Comparison of ENCODE assay signal across 16 cellular contexts in the genomic region with DNA sequence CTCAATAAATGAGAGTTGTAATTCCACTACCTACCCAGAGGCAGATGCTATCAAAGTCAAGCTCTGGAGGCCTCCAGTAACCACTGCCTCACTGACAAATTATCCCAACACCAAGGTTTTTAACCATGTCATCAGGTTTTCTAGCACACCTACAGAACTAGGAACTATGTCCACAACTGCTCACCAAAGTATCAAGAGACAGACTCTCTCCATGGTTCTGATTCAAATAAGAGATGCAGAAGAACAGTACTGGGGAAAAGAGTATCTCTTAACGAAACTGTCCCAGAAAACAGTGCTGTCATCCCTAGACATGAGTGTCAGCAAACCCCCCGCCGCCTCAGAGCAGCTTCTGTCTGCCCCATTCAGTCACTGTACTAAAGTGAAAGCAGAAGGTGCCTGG.
DNase-seq lines count a peak whose midpoint lies in the region; ATAC-seq, FAIRE-seq and TF ChIP-seq lines count a peak whose summit lies in the region.
"Had no signal": no experiment of that assay in that cellular context is flagged by ENCODE, and none has a peak within 500 bp of the region (broad histone marks: within the 10 kb centered on the region; RNA-seq: fewer than 3 reads in every experiment).

No MANE protein-coding gene starts in this region.

- TF ChIP-seq EP300 in HepG2 (IDR thresholded peaks at IDR 0.05; ENCODE audit: low read depth in 2 of 2, low read length in 2 of 2): no peak
- TF ChIP-seq EP300 in HepG2 (CRISPR knock-in tag; IDR thresholded peaks at IDR 0.05; ENCODE audit: borderline replicate concordance): no peak

- TF ChIP-seq POLR2A in HepG2 (IDR thresholded peaks at IDR 0.05; ENCODE audit: insufficient read depth in 1 of 2, low read depth in 2 of 2, low read length in 2 of 2): no peak

- TF ChIP-seq CTCF in liver (IDR thresholded peaks at IDR 0.05; ENCODE audit: low read depth, low read length, missing input control): no peak
- TF ChIP-seq CTCF in HepG2 (CRISPR knock-in tag; IDR thresholded peaks at IDR 0.05): no peak
- no peak for TF ChIP-seq CTCF in RWPE1 (conservative IDR thresholded peaks at IDR 0.05; ENCODE audit: low read depth)

- no peaks in the 10 kb centered on the region for H3K79me2 ChIP-seq in HepG2 (ENCODE audit: insufficient read depth, low read length)

- intact Hi-C loops in HepG2 (cut with micrococcal nuclease; ENCODE audit: unreplicated experiment): no loop called here

- H3K4me2 ChIP-seq in HepG2 (ENCODE audit: low read depth, low read length): no peak overlapping the region
- H3K4me2 ChIP-seq: BLaER1 had no signal

- CTCF ChIA-PET in HepG2 (lab: Yijun Ruan, JAX; ENCODE audit: low intra/inter-chr PET ratio, low total read pairs): no interaction called here
- CTCF ChIA-PET in RWPE1 (lab: Yijun Ruan, JAX): no interaction called here

- TF ChIP-seq RAD21 in liver (IDR thresholded peaks at IDR 0.05): no peak
- TF ChIP-seq RAD21 in HepG2 (CRISPR knock-in tag; IDR thresholded peaks at IDR 0.05): no peak

- H4K20me1 ChIP-seq in HepG2 (ENCODE audit: insufficient read depth, low read length): no peaks in the 10 kb centered on the region
- H4K20me1 ChIP-seq: BLaER1 had no signal

- no peak for DNase-seq in HepG2 (ENCODE audit: low spot score)
- peak; percentile 4 for DNase-seq in astrocyte of the hippocampus (ENCODE audit: low read depth, low spot score)
- peak; percentile 5 for DNase-seq in renal cortical epithelial cell (ENCODE audit: low read depth)
- DNase-seq in NCI-H2107 treated with DMSO at 0.1 percent for 48 hours (lab: John Stamatoyannopoulos, UW; ENCODE audit: unreplicated experiment): no peak
- no peak for DNase-seq in RWPE1 (ENCODE audit: low spot score)
- DNase-seq: 8988T; CD4-positive, alpha-beta memory T cell; DMS153; DMS79; GDM1; H9 had no signal

- H2AFZ ChIP-seq in HepG2 (ENCODE audit: low read length): no peak overlapping the region

- 76% methylated on average over 3 of the region's 3 CpGs for WGBS in liver
- 4% methylated on average over 3 of the region's 3 CpGs for WGBS in HepG2 (ENCODE audit: low lambda C conversion rate)

- H3K27me3 ChIP-seq in liver (ENCODE audit: control insufficient read depth in 4 of 4, insufficient read depth in 4 of 4, low read length in 3 of 4): peaks cover 0 to 8% (median 6%) of the 10 kb centered on the region in 4 donors
- H3K27me3 ChIP-seq in HepG2 (ENCODE audit: control insufficient read depth in 1 of 2, insufficient read depth in 2 of 2, low read length in 2 of 2): peaks cover 0 to 20% of the 10 kb centered on the region in 2 experiments; a peak in 3 of 5 replicates
- H3K27me3 ChIP-seq: BLaER1 had no signal

- H3K9me3 ChIP-seq in liver (ENCODE audit: control insufficient read depth in 4 of 4, low read length in 3 of 4) (no peaks in the 10 kb centered on the region), HepG2 (ENCODE audit: low read length) (no peaks in the 10 kb centered on the region)

- H3K27ac ChIP-seq in liver (ENCODE audit: low read depth in 1 of 2, low read length in 2 of 2): no peak overlapping the region
- H3K27ac ChIP-seq in HepG2 (ENCODE audit: extremely low read length, insufficient read depth, low read length): no peak overlapping the region
- no peak overlapping the region for H3K27ac ChIP-seq in RWPE1
- H3K27ac ChIP-seq: BLaER1 had no signal

- no peaks in the 10 kb centered on the region for H3K36me3 ChIP-seq in liver (ENCODE audit: control insufficient read depth in 4 of 4, insufficient read depth in 3 of 4, low read depth in 1 of 4, low read length in 3 of 4)
- H3K36me3 ChIP-seq in HepG2 (replicated peaks in 1 of 2; ENCODE audit: control insufficient read depth in 1 of 2, insufficient read depth in 2 of 2, low read length in 2 of 2): no peaks in the 10 kb centered on the region
- H3K36me3 ChIP-seq: BLaER1 had no signal

- in situ Hi-C loops in HepG2 (cut with HindIII; ENCODE audit: extremely low pct_ligation_motif_present, low pct_unique_long_range_greater_than_20kb): no loop called here

- POLR2A ChIA-PET in HepG2 (lab: Yijun Ruan, JAX): no interaction called here
- POLR2A ChIA-PET in RWPE1 (lab: Yijun Ruan, JAX; ENCODE audit: low non-redundant PET): no interaction called here

- no TSS peak for BruUV-seq in HepG2 (replicated peaks; lab: Mats Ljungman, UMichigan)

- ATAC-seq in HepG2 (no peak), HG03097 (IDR thresholded peaks at IDR 0.05; ENCODE audit: low FRiP score, unreplicated experiment) (no peak)

- H3K4me1 ChIP-seq in liver (ENCODE audit: control insufficient read depth in 4 of 4, insufficient read depth in 4 of 4, low read length in 3 of 4): peaks cover 3 to 19% (median 15%) of the 10 kb centered on the region in 4 donors
- no peaks in the 10 kb centered on the region for H3K4me1 ChIP-seq in HepG2 (ENCODE audit: insufficient read depth, low read length)
- H3K4me1 ChIP-seq: BLaER1 had no signal

- no peak for FAIRE-seq in HepG2 (lab: Jason Lieb, UNC)
- FAIRE-seq: H1, HTR-8/SVneo had no signal

- H3K9ac ChIP-seq in liver (ENCODE audit: low read depth in 1 of 2, low read length in 2 of 2): no peak overlapping the region
- no peak overlapping the region for H3K9ac ChIP-seq in HepG2 (ENCODE audit: insufficient read depth, low read depth, low read length)
- H3K9ac ChIP-seq: BLaER1 had no signal

- no peak overlapping the region for H3K4me3 ChIP-seq in liver (ENCODE audit: low read depth in 1 of 3, low read length in 3 of 3)
- no peak overlapping the region for H3K4me3 ChIP-seq in HepG2 (replicated peaks in 1 of 3; ENCODE audit: insufficient read depth in 1 of 3, low read depth in 2 of 3, low read length in 3 of 3)
- H3K4me3 ChIP-seq: BLaER1 had no signal

TF ChIP-seq in liver, 16 proteins besides CTCF, POLR2A, EP300 and RAD21:
- TF ChIP-seq, protein P1, sequence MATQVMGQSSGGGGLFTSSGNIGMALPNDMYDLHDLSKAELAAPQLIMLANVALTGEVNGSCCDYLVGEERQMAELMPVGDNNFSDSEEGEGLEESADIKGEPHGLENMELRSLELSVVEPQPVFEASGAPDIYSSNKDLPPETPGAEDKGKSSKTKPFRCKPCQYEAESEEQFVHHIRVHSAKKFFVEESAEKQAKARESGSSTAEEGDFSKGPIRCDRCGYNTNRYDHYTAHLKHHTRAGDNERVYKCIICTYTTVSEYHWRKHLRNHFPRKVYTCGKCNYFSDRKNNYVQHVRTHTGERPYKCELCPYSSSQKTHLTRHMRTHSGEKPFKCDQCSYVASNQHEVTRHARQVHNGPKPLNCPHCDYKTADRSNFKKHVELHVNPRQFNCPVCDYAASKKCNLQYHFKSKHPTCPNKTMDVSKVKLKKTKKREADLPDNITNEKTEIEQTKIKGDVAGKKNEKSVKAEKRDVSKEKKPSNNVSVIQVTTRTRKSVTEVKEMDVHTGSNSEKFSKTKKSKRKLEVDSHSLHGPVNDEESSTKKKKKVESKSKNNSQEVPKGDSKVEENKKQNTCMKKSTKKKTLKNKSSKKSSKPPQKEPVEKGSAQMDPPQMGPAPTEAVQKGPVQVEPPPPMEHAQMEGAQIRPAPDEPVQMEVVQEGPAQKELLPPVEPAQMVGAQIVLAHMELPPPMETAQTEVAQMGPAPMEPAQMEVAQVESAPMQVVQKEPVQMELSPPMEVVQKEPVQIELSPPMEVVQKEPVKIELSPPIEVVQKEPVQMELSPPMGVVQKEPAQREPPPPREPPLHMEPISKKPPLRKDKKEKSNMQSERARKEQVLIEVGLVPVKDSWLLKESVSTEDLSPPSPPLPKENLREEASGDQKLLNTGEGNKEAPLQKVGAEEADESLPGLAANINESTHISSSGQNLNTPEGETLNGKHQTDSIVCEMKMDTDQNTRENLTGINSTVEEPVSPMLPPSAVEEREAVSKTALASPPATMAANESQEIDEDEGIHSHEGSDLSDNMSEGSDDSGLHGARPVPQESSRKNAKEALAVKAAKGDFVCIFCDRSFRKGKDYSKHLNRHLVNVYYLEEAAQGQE (IDR thresholded peaks at IDR 0.05): peak; percentile 92
- TF ChIP-seq ATF3 (IDR thresholded peaks at IDR 0.05): no peak
- no peak for TF ChIP-seq HNF4A (conservative IDR thresholded peaks at IDR 0.05)
TF ChIP-seq in liver: peak in this region for 1.

TF ChIP-seq in HepG2, 621 proteins besides CTCF, POLR2A, EP300 and RAD21:
- TF ChIP-seq NFE2L1 (CRISPR knock-in tag; IDR thresholded peaks at IDR 0.05; ENCODE audit: borderline replicate concordance): no peak
- TF ChIP-seq, protein P1 (IDR thresholded peaks at IDR 0.05; ENCODE audit: borderline replicate concordance in 1 of 2, low read depth in 1 of 2, low read length in 2 of 2): peak in 1 of 2 experiments; percentile 73; a peak in 1 of 4 replicates

Comparison
In these comparisons a context has a peak if more than half of its experiments do, and no peak if none do; other contexts are left out.
1. DNase-seq: peak in astrocyte of the hippocampus (single experiment) and renal cortical epithelial cell (single experiment); none in HepG2 (single experiment), NCI-H2107 treated with DMSO at 0.1 percent for 48 hours (single experiment) and RWPE1 (single experiment).